Comparison of ENCODE assay signal across 8 cellular contexts in genomic region chr2:207283356-207283755, GRCh38.
DNase-seq lines count a peak whose midpoint lies in the region; ATAC-seq and TF ChIP-seq lines count a peak whose summit lies in the region.

No MANE protein-coding gene starts in this region.

- H3K4me3 ChIP-seq in ACC112 (ENCODE audit: low read depth, low read length), result peak overlapping the region; percentile 37
- no peak overlapping the region for H3K4me3 ChIP-seq in ovary

- DNase-seq in left cardiac atrium (no peak), ovary (no peak)

- no peak for TF ChIP-seq EP300 in ovary (IDR thresholded peaks at IDR 0.05)

- no peak for TF ChIP-seq CTCF in ovary (IDR thresholded peaks at IDR 0.05)

- no peaks in the 10 kb centered on the region for H3K27me3 ChIP-seq in ACC112 (ENCODE audit: insufficient read depth, low read length)
- H3K27me3 ChIP-seq in ovary, result no peaks in the 10 kb centered on the region

- H3K79me2 ChIP-seq in ACC112 (ENCODE audit: control insufficient read depth, insufficient read depth, low read length, unreplicated experiment), result no peaks in the 10 kb centered on the region

- peak overlapping the region; percentile 59 for H2AFZ ChIP-seq in ACC112 (ENCODE audit: low read length, unreplicated experiment)

- 90 to 100% (median 94%) methylated on average over 1 of the region's 1 CpG for WGBS in ovary, 3 donors

- no peaks in the 10 kb centered on the region for H3K9me3 ChIP-seq in ovary

- intact Hi-C loops in left cardiac atrium (cut with DNase I) (no loop called here), ovary (cut with DNase I) (no loop called here)

- H3K36me3 ChIP-seq in ACC112 (ENCODE audit: insufficient read depth, low read length) (no peaks in the 10 kb centered on the region), ovary (no peaks in the 10 kb centered on the region)

- H3K27ac ChIP-seq in ACC112 (ENCODE audit: low read depth, low read length), result peak overlapping the region; percentile 38
- no peak overlapping the region for H3K27ac ChIP-seq in ovary

- peaks cover 22% of the 10 kb centered on the region for H3K4me1 ChIP-seq in ACC112 (ENCODE audit: control insufficient read depth, insufficient read depth, low read length, unreplicated experiment)
- no peaks in the 10 kb centered on the region for H3K4me1 ChIP-seq in ovary (ENCODE audit: insufficient read depth)

- no peak for TF ChIP-seq POLR2A in ovary (IDR thresholded peaks at IDR 0.05)

- ATAC-seq in GM19395 (IDR thresholded peaks at IDR 0.05; ENCODE audit: unreplicated experiment) (peak; percentile 39), SK-N-SH treated with all-trans-retinoic acid at 6 μM for 48 hours (peak; percentile 69), left cardiac atrium (peak; percentile 38 to 80), GM21360 (IDR thresholded peaks at IDR 0.05; ENCODE audit: unreplicated experiment) (no peak), HG03045 (IDR thresholded peaks at IDR 0.05; ENCODE audit: unreplicated experiment) (no peak), GM21737 (IDR thresholded peaks at IDR 0.05; ENCODE audit: unreplicated experiment) (no peak)

TF ChIP-seq in SK-N-SH treated with all-trans-retinoic acid at 6 μM for 48 hours, 23 proteins besides CTCF, POLR2A, EP300 and RAD21:
- no peak for TF ChIP-seq RARB (CRISPR knock-in tag; IDR thresholded peaks at IDR 0.05)
- TF ChIP-seq SNAI2 (CRISPR knock-in tag; IDR thresholded peaks at IDR 0.05), result no peak
- TF ChIP-seq POU6F1 (CRISPR knock-in tag; IDR thresholded peaks at IDR 0.05; ENCODE audit: borderline replicate concordance, low read depth), result no peak
- TF ChIP-seq TCF4 (CRISPR knock-in tag; IDR thresholded peaks at IDR 0.05; ENCODE audit: borderline replicate concordance), result no peak
- no peak for TF ChIP-seq ZC3H10 (CRISPR knock-in tag; IDR thresholded peaks at IDR 0.05)
- TF ChIP-seq OSR1 (CRISPR knock-in tag; IDR thresholded peaks at IDR 0.05), result no peak
- 0 out of 2 replicates have a peak, but pooled peaks have one; percentile 45 for TF ChIP-seq ZFP3 (CRISPR knock-in tag; IDR thresholded peaks at IDR 0.05)
TF ChIP-seq in SK-N-SH treated with all-trans-retinoic acid at 6 μM for 48 hours: peak in this region for 1.

Comparison
In these comparisons a context has a peak if more than half of its experiments do, and no peak if none do; other contexts are left out.
1. ATAC-seq: peak in GM19395 (single experiment), SK-N-SH treated with all-trans-retinoic acid at 6 μM for 48 hours (single experiment) and left cardiac atrium (2 of 2); none in GM21360 (single experiment), HG03045 (single experiment) and GM21737 (single experiment).